Comparison of ENCODE assay signal across 20 cellular contexts in the genomic region with DNA sequence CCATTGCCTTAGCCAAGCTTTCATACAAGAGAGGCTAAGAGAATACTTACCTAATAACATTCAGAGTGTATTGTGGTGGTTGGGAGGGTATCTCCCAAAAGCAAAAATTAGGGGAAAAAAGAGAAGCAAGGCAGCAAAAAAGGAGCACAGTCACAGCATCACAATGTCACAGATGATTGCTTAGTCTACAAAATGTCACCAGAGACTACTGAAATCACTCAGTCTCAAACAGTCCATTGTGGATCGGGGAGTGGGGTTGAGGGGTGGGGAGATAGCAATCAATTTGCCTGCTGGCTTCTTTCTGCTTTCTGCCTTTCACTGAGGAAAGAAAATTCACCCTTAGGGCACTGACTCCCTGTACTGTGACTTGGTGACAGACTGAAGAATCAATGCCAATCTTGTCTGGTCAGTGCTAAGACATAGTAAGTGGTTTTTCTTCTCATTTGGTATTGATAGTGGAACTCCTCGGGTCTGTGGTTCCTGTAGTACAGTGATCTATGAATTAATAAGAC.
"Had no signal": no experiment of that assay in that cellular context is flagged by ENCODE, and none has a peak within 500 bp of the region (broad histone marks: within the 10 kb centered on the region; RNA-seq: fewer than 3 reads in every experiment).

No MANE protein-coding gene starts in this region.

- H3K27me3 ChIP-seq: colonic mucosa, esophagus squamous epithelium, gastroesophageal sphincter, hepatocyte, neutrophil, right atrium auricular region, stomach, transverse colon had no signal

- DNase-seq: colonic mucosa; dermis blood vessel endothelial cell; esophagus squamous epithelium; foreskin fibroblast; kidney glomerular epithelial cell; mammary epithelial cell; mucosa of descending colon; natural killer cell; posterior cingulate gyrus; small intestine; stimulated activated CD4-positive, alpha-beta T cell treated with anti-CD3 and anti-CD28 coated beads, Interleukin-12 subunit alpha, Interleukin-12 subunit beta, amount 100 ng/mL, for 4 hours; stimulated activated naive CD4-positive, alpha-beta T cell; stomach; substantia nigra; transverse colon had no signal

- H3K4me3 ChIP-seq: colonic mucosa, esophagus squamous epithelium, gastroesophageal sphincter, hepatocyte, mucosa of descending colon, right atrium auricular region, stomach, thoracic aorta, transverse colon had no signal

- H3K9me3 ChIP-seq: colonic mucosa, esophagus squamous epithelium, gastroesophageal sphincter, neutrophil, right atrium auricular region, stomach, thoracic aorta, transverse colon had no signal

- H3K4me1 ChIP-seq: colonic mucosa, esophagus squamous epithelium, gastroesophageal sphincter, right atrium auricular region, stomach, transverse colon had no signal

- FAIRE-seq: small intestine had no signal

- H3K4me2 ChIP-seq: hepatocyte had no signal

- H2AFZ ChIP-seq: hepatocyte had no signal

- H3K4me1 Mint-ChIP-seq: natural killer cell had no signal

- ATAC-seq: gastroesophageal sphincter, mucosa of descending colon, natural killer cell had no signal

- H3K27ac Mint-ChIP-seq: natural killer cell had no signal

- H3K4me3 Mint-ChIP-seq: natural killer cell had no signal

- H3K36me3 ChIP-seq: colonic mucosa, esophagus squamous epithelium, gastroesophageal sphincter, neutrophil, right atrium auricular region, stomach, thoracic aorta, transverse colon had no signal

- H3K27ac ChIP-seq: colonic mucosa, esophagus squamous epithelium, gastroesophageal sphincter, hepatocyte, neutrophil, right atrium auricular region, stomach, thoracic aorta, transverse colon had no signal

- H3K79me2 ChIP-seq: hepatocyte had no signal
